8 cellular contexts compared by ENCODE assay signal in the genomic region with DNA sequence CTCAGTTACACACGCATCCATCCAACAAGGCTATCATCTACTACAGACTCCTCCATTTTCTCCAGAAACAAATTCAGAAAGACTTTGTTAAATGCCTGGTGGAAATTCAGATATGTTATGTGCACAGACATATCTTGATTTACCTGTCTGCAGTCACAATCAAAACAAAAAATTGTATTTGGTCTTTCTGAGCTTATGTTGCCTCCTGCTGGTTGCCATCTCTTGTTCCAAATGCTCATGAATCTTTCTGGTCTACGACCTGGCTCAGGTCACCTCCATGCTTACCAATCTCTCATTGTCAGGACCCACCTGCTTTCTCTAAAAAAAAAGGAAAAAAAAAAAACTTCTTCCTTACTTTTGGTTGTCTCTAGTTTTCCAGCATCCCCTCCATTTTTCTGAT.
DNase-seq lines count a peak whose midpoint lies in the region; ATAC-seq, FAIRE-seq and TF ChIP-seq lines count a peak whose summit lies in the region.

No MANE protein-coding gene starts in this region.

- no peaks in the 10 kb centered on the region for H3K79me2 ChIP-seq in astrocyte (ENCODE audit: insufficient read depth, low read length)

- H3K4me3 ChIP-seq in astrocyte (ENCODE audit: insufficient read depth, low read depth, low read length) (no peak overlapping the region), left lung (no peak overlapping the region)

- H3K27me3 ChIP-seq in astrocyte (ENCODE audit: insufficient read depth, low read length) (no peaks in the 10 kb centered on the region), left lung (no peaks in the 10 kb centered on the region)

- no peak for FAIRE-seq in astrocyte (lab: Jason Lieb, UNC)

- H3K9me3 ChIP-seq in astrocyte (ENCODE audit: insufficient read depth, low read depth, low read length) (no peaks in the 10 kb centered on the region), left lung (no peaks in the 10 kb centered on the region)

- H3K4me2 ChIP-seq in astrocyte (ENCODE audit: low read length): no peak overlapping the region

- no peak overlapping the region for H2AFZ ChIP-seq in astrocyte (ENCODE audit: low read depth, low read length)

- H3K9ac ChIP-seq in astrocyte (ENCODE audit: low read length): no peak overlapping the region

- H3K27ac Mint-ChIP-seq in astrocyte (ENCODE audit: unreplicated experiment): no peak overlapping the region

- H3K27me3 Mint-ChIP-seq in astrocyte (ENCODE audit: low read depth, unreplicated experiment): peaks cover 4% of the 10 kb centered on the region

- H3K4me1 Mint-ChIP-seq in astrocyte (ENCODE audit: low read depth, unreplicated experiment): no peaks in the 10 kb centered on the region

- no peaks in the 10 kb centered on the region for H3K9me3 Mint-ChIP-seq in astrocyte (ENCODE audit: unreplicated experiment)

- in situ Hi-C loops in KBM-7 (cut with MboI; ENCODE audit: low pct_unique_long_range_greater_than_20kb, low sequenced_read_pairs): loop anchor here (25.0 kb wide), 1 partner anchor 467 kb away; no protein-coding TSS in a partner anchor

- no peaks in the 10 kb centered on the region for H4K20me1 ChIP-seq in astrocyte (ENCODE audit: insufficient read depth, low read length)

- H3K27ac ChIP-seq in C4-2B (no peak overlapping the region; the same call in 1 of the 2 replicates), astrocyte (ENCODE audit: low read depth, low read length) (no peak overlapping the region), left lung (no peak overlapping the region)

- TF ChIP-seq CTCF in C4-2B (conservative IDR thresholded peaks at IDR 0.05) (peak; percentile 75), astrocyte (IDR thresholded peaks at IDR 0.05; ENCODE audit: insufficient read depth, low read depth, low read length) (peak; percentile 28), left lung (IDR thresholded peaks at IDR 0.05) (peak; percentile 16 to 32)

- peak; percentile 63 for DNase-seq in KBM-7
- peak; percentile 15 for DNase-seq in astrocyte (ENCODE audit: low read depth)
- DNase-seq in left lung: no peak
- DNase-seq in activated gamma-delta T cell treated with Interleukin-2 at 50 U/mL for 16 hours: no peak
- DNase-seq in cerebellum (ENCODE audit: low spot score): no peak
- DNase-seq in GOT3 (lab: John Stamatoyannopoulos, UW): no peak
- DNase-seq in globus pallidus (ENCODE audit: low spot score): no peak

- no peaks in the 10 kb centered on the region for H3K36me3 ChIP-seq in astrocyte (ENCODE audit: insufficient read depth, low read length)
- no peaks in the 10 kb centered on the region for H3K36me3 ChIP-seq in left lung

- H3K4me3 Mint-ChIP-seq in astrocyte (ENCODE audit: unreplicated experiment): no peak overlapping the region

- peak; percentile 62 for ATAC-seq in left lung

- H3K36me3 Mint-ChIP-seq in astrocyte (ENCODE audit: low read depth, unreplicated experiment): no peaks in the 10 kb centered on the region

- H3K4me1 ChIP-seq in astrocyte (ENCODE audit: insufficient read depth, low read length) (peaks cover 3% of the 10 kb centered on the region), left lung (no peaks in the 10 kb centered on the region)

- intact Hi-C loops in left lung (cut with DNase I): loop anchor here in 1 of 2 donors (10.0 kb wide), 1 partner anchor 204 kb away; no protein-coding TSS in a partner anchor

Comparison
In these comparisons a context has a peak if more than half of its experiments do, and no peak if none do; other contexts are left out.
1. CTCF ChIP-seq: peak in every context shown above with its lines; median percentile 75 in C4-2B; 28 in astrocyte; 24 in left lung.
2. DNase-seq: peak in KBM-7 (single experiment) and astrocyte (single experiment); none in left lung (0 of 2), activated gamma-delta T cell treated with Interleukin-2 at 50 U/mL for 16 hours (single experiment), cerebellum (single experiment), GOT3 (single experiment) and globus pallidus (single experiment).